ENCODE assay signal across 14 cellular contexts in genomic region chr2:43070676-43071491, GRCh38.
DNase-seq lines count a peak whose midpoint lies in the region; ATAC-seq, FAIRE-seq and TF ChIP-seq lines count a peak whose summit lies in the region.
"Had no signal": no experiment of that assay in that cellular context is flagged by ENCODE, and none has a peak within 500 bp of the region (broad histone marks: within the 10 kb centered on the region; RNA-seq: fewer than 3 reads in every experiment).

No MANE protein-coding gene starts in this region.

- H4K20me1 ChIP-seq in BLaER1 (no peaks in the 10 kb centered on the region), H1 (replicated peaks in 1 of 2; ENCODE audit: control insufficient read depth in 1 of 2, insufficient read depth in 2 of 2, low read length in 2 of 2) (no peaks in the 10 kb centered on the region), HepG2 (ENCODE audit: insufficient read depth, low read length) (no peaks in the 10 kb centered on the region)

- POLR2A ChIA-PET in H1 (lab: Charles Lee; ENCODE audit: partially characterized antibody) = no interaction called here
- POLR2A ChIA-PET in HepG2 (lab: Yijun Ruan, JAX) = interaction anchor here (0.6 to 1.9 kb wide), 7 partner anchors 12 to 93 kb away, joined by 3 to 6 read pairs (median 3); no protein-coding TSS in a partner anchor

- no peak overlapping the region for H2BK12ac ChIP-seq in H1 (ENCODE audit: low read depth, low read length)

- H3K27me3 ChIP-seq in BLaER1 (no peaks in the 10 kb centered on the region), H1 (replicated peaks in 1 of 4; ENCODE audit: control insufficient read depth in 3 of 4, extremely low read depth in 1 of 4, insufficient read depth in 3 of 4, low read length in 3 of 4) (peaks cover 0 to 11% (median 3%) of the 10 kb centered on the region in 4 experiments; a peak in 3 of 7 replicates), HepG2 (ENCODE audit: control insufficient read depth in 1 of 2, insufficient read depth in 2 of 2, low read length in 2 of 2) (no peaks in the 10 kb centered on the region), sigmoid colon (no peaks in the 10 kb centered on the region)

- H3K79me1 ChIP-seq in H1 (ENCODE audit: low read depth, low read length) = no peaks in the 10 kb centered on the region

- 89% methylated on average over 15 of the region's 15 CpGs; no CpG with 5 or more reads in 1 of the 2 experiments for WGBS in H1 (ENCODE audit: extremely low coverage in 1 of 2, insufficient coverage in 1 of 2, insufficient read length in 1 of 2, insufficient replicate concordance in 2 of 2, low coverage in 1 of 2, low lambda C conversion rate in 2 of 2, missing lambda C conversion rate in 1 of 2), 2 experiments
- 53% methylated on average over 15 of the region's 15 CpGs for WGBS in HepG2 (ENCODE audit: low lambda C conversion rate)
- 87 to 89% methylated on average over 15 of the region's 15 CpGs for WGBS in sigmoid colon, 2 donors

- TF ChIP-seq CTCF in H1 (IDR thresholded peaks at IDR 0.05; ENCODE audit: control extremely low read depth in 1 of 3, insufficient read depth in 1 of 3, low read depth in 1 of 3, low read length in 3 of 3) (no peak), HepG2 (CRISPR knock-in tag; IDR thresholded peaks at IDR 0.05) (no peak), sigmoid colon (IDR thresholded peaks at IDR 0.05) (no peak)

- CTCF ChIA-PET in H1 (lab: Charles Lee; ENCODE audit: partially characterized antibody) = interaction anchor here (0.6 to 2.3 kb wide), 11 partner anchors 9 to 381 kb away, joined by 3 to 8 read pairs (median 3); no protein-coding TSS in a partner anchor
- CTCF ChIA-PET in HepG2 (lab: Yijun Ruan, JAX; ENCODE audit: low intra/inter-chr PET ratio, low total read pairs) = no interaction called here

- peak; percentile 86 for ATAC-seq in HepG2

- intact Hi-C loops in HepG2 (cut with micrococcal nuclease; ENCODE audit: unreplicated experiment) (no loop called here), sigmoid colon (cut with DNase I) (no loop called here)

- no peak overlapping the region for H4K8ac ChIP-seq in H1 (ENCODE audit: extremely low read depth, insufficient read depth, low read length)

- peak overlapping the region; percentile 65 for H3K4me2 ChIP-seq in BLaER1
- no peak overlapping the region for H3K4me2 ChIP-seq in H1 (ENCODE audit: insufficient read depth in 1 of 2, low read depth in 2 of 2, low read length in 2 of 2)
- peak overlapping the region; percentile 63 for H3K4me2 ChIP-seq in HepG2 (ENCODE audit: low read depth, low read length)

- H3K23ac ChIP-seq in H1 (ENCODE audit: insufficient read length) = no peak overlapping the region

- H2AK5ac ChIP-seq in H1 (ENCODE audit: low read depth, low read length) = no peak overlapping the region

- H2BK120ac ChIP-seq in H1 (replicated peaks; ENCODE audit: low read depth, low read length) = no peak overlapping the region

- TF ChIP-seq POLR2A in H1 (IDR thresholded peaks at IDR 0.05; ENCODE audit: control extremely low read depth in 1 of 2, low read depth in 2 of 2, low read length in 2 of 2) = no peak
- no peak for TF ChIP-seq POLR2A in HepG2 (IDR thresholded peaks at IDR 0.05; ENCODE audit: insufficient read depth in 1 of 2, low read depth in 2 of 2, low read length in 2 of 2)
- no peak for TF ChIP-seq POLR2A in sigmoid colon (IDR thresholded peaks at IDR 0.05)

- no peaks in the 10 kb centered on the region for H3K23me2 ChIP-seq in H1 (ENCODE audit: low read depth, low read length)

- no peak for FAIRE-seq in H1 (lab: Jason Lieb, UNC)
- peak; percentile 83 for FAIRE-seq in HepG2 (lab: Jason Lieb, UNC)

- H3K79me2 ChIP-seq in H1 (ENCODE audit: control insufficient read depth in 1 of 2, insufficient read depth in 2 of 2, low read length in 2 of 2) (no peaks in the 10 kb centered on the region), HepG2 (ENCODE audit: insufficient read depth, low read length) (no peaks in the 10 kb centered on the region)

- BruUV-seq in HepG2 (replicated peaks; lab: Mats Ljungman, UMichigan) = no TSS peak

- no peak overlapping the region for H3K4ac ChIP-seq in H1 (replicated peaks; ENCODE audit: insufficient read length, low read depth, low read length)

- H4K91ac ChIP-seq in H1 (replicated peaks; ENCODE audit: insufficient read length, low read length) = no peak overlapping the region

- no peaks in the 10 kb centered on the region for H3K9me3 ChIP-seq in BLaER1
- no peaks in the 10 kb centered on the region for H3K9me3 ChIP-seq in H1 (ENCODE audit: insufficient read depth in 2 of 2, low read depth in 1 of 2, low read length in 1 of 2)
- no peaks in the 10 kb centered on the region for H3K9me3 ChIP-seq in HepG2 (ENCODE audit: low read length)
- H3K9me3 ChIP-seq in sigmoid colon = no peaks in the 10 kb centered on the region

- H3K4me3 ChIP-seq in BLaER1 (no peak overlapping the region), H1 (ENCODE audit: extremely low read depth in 1 of 4, insufficient read depth in 2 of 4, low read depth in 3 of 4, low read length in 4 of 4) (no peak overlapping the region), HepG2 (replicated peaks in 1 of 3; ENCODE audit: insufficient read depth in 1 of 3, low read depth in 2 of 3, low read length in 3 of 3) (peak overlapping the region in 1 of 3 experiments; percentile 43; a peak in 2 of 6 replicates), sigmoid colon (no peak overlapping the region)

- no peak overlapping the region for H2BK20ac ChIP-seq in H1 (ENCODE audit: low read length)

- H3K27ac ChIP-seq in BLaER1 (peak overlapping the region; percentile 64), H1 (ENCODE audit: low read depth, low read length) (no peak overlapping the region), HepG2 (ENCODE audit: extremely low read length, insufficient read depth, low read length) (peak overlapping the region; percentile 0), sigmoid colon (peak overlapping the region; percentile 52 to 68 (median 62))

- no peak overlapping the region for H2AFZ ChIP-seq in H1 (ENCODE audit: low read length)
- no peak overlapping the region for H2AFZ ChIP-seq in HepG2 (ENCODE audit: low read length)

- H3K36me3 ChIP-seq in BLaER1 (no peaks in the 10 kb centered on the region; the same call in 1 of the 2 replicates), H1 (ENCODE audit: control insufficient read depth in 2 of 4, insufficient read depth in 4 of 4, low read length in 3 of 4) (no peaks in the 10 kb centered on the region), HepG2 (replicated peaks in 1 of 2; ENCODE audit: control insufficient read depth in 1 of 2, insufficient read depth in 2 of 2, low read length in 2 of 2) (no peaks in the 10 kb centered on the region), sigmoid colon (no peaks in the 10 kb centered on the region)

- H3K14ac ChIP-seq in H1 (ENCODE audit: insufficient read length) = no peak overlapping the region

- TF ChIP-seq RAD21 in H1 (IDR thresholded peaks at IDR 0.05 in 1 of 2, conservative IDR thresholded peaks at IDR 0.05 in 1 of 2; ENCODE audit: low read depth in 2 of 2, low read length in 2 of 2) = no peak
- peak; percentile 31; the same call in 1 of the 2 replicates for TF ChIP-seq RAD21 in HepG2 (CRISPR knock-in tag; IDR thresholded peaks at IDR 0.05)

- H2BK5ac ChIP-seq in H1 (ENCODE audit: low read depth, low read length) = no peak overlapping the region

- peak overlapping the region; percentile 32; the same call in 1 of the 2 replicates for H3K18ac ChIP-seq in H1 (ENCODE audit: extremely low read depth, low read length)

- no peak for DNase-seq in H1 (ENCODE audit: low read depth in 1 of 2, low spot score in 2 of 2)
- DNase-seq in HepG2 (ENCODE audit: low spot score) = peak; percentile 56
- DNase-seq in sigmoid colon = no peak
- DNase-seq in GM19240 (ENCODE audit: insufficient read length, low spot score) = no peak
- no peak for DNase-seq in kidney tubule cell (ENCODE audit: low spot score)
- DNase-seq in NCI-H1417 treated with DMSO at 0.1 percent for 48 hours (lab: John Stamatoyannopoulos, UW) = no peak
- no peak for DNase-seq in LoVo (ENCODE audit: low spot score)
- DNase-seq: activated CD4-positive, alpha-beta T cell treated with anti-CD3 and anti-CD28 coated beads, Interleukin-2, amount 50 U/mL, for 1 hour; activated gamma-delta T cell treated with Interleukin-2 at 50 U/mL for 16 hours; natural killer cell; NCI-H1092; stimulated activated CD4-positive, alpha-beta T cell treated with anti-CD3 and anti-CD28 coated beads, Interleukin-1b, Interleukin-23, amount 100 ng/mL, for 48 hours; stimulated activated naive CD4-positive, alpha-beta T cell treated with Interleukin-2 at 50 U/mL for 16 hours had no signal

- H3K56ac ChIP-seq in H1 (replicated peaks; ENCODE audit: insufficient read length, low read depth, low read length) = no peak overlapping the region

- H3K4me1 ChIP-seq in BLaER1 (peaks cover 26% of the 10 kb centered on the region), H1 (replicated peaks in 1 of 4; ENCODE audit: control insufficient read depth in 3 of 4, insufficient read depth in 4 of 4, low read length in 3 of 4) (peaks cover 0 to 13% (median 3%) of the 10 kb centered on the region in 4 experiments; a peak in 3 of 7 replicates), HepG2 (ENCODE audit: insufficient read depth, low read length) (peaks cover 83% of the 10 kb centered on the region), sigmoid colon (peaks cover 0 to 54% (median 35%) of the 10 kb centered on the region in 4 donors)

- no peak overlapping the region for H2BK15ac ChIP-seq in H1 (ENCODE audit: low read length)

- in situ Hi-C loops in HepG2 (cut with HindIII; ENCODE audit: extremely low pct_ligation_motif_present, low pct_unique_long_range_greater_than_20kb) = no loop called here

- H4K5ac ChIP-seq in H1 (ENCODE audit: insufficient read length, low read depth, low read length) = no peak overlapping the region

- TF ChIP-seq EP300 in H1 (IDR thresholded peaks at IDR 0.05; ENCODE audit: borderline replicate concordance in 1 of 2, low read depth in 2 of 2, low read length in 2 of 2) = no peak
- TF ChIP-seq EP300 in HepG2 (IDR thresholded peaks at IDR 0.05; ENCODE audit: low read depth in 2 of 2, low read length in 2 of 2) = peak in 1 of 2 experiments; percentile 29; a peak in 1 of 4 replicates
- no peak for TF ChIP-seq EP300 in HepG2 (CRISPR knock-in tag; IDR thresholded peaks at IDR 0.05; ENCODE audit: borderline replicate concordance)
- TF ChIP-seq EP300 in sigmoid colon (IDR thresholded peaks at IDR 0.05) = no peak

- H3K9ac ChIP-seq in BLaER1 (no peak overlapping the region), H1 (replicated peaks in 1 of 4; ENCODE audit: extremely low read depth in 1 of 4, low read depth in 3 of 4, low read length in 3 of 4) (no peak overlapping the region), HepG2 (ENCODE audit: insufficient read depth, low read depth, low read length) (no peak overlapping the region)

TF ChIP-seq in H1, 55 proteins besides CTCF, POLR2A, EP300 and RAD21 (continues in another document):
- TF ChIP-seq NANOG (IDR thresholded peaks at IDR 0.05; ENCODE audit: insufficient read depth, low read depth, low read length, poor library complexity, severe bottlenecking) (no peak), SIRT6 (IDR thresholded peaks at IDR 0.05; ENCODE audit: low read length) (no peak), SP1 (IDR thresholded peaks at IDR 0.05; ENCODE audit: low read depth, low read length) (no peak)

Comparison
In these comparisons a context has a peak if more than half of its experiments do, and no peak if none do; other contexts are left out.
1. H3K4me2 ChIP-seq: peak in BLaER1 (single experiment) and HepG2 (single experiment); none in H1 (0 of 2).